Comparison of ENCODE assay signal across 9 cellular contexts in genomic region chr17:30920683-30921543, GRCh38. TPM values are rescaled to one million over a fixed set of nuclear protein-coding genes. Genes with fewer than 3 reads are reported as not detected.
A peak's percentile ranks its signal among the peaks of the same experiment; 100 is the strongest.
DNase-seq lines count a peak whose midpoint lies in the region; ATAC-seq, FAIRE-seq and TF ChIP-seq lines count a peak whose summit lies in the region.
"Had no signal": no experiment of that assay in that cellular context is flagged by ENCODE, and none has a peak within 500 bp of the region (broad histone marks: within the 10 kb centered on the region; RNA-seq: fewer than 3 reads in every experiment).

No MANE protein-coding gene starts in this region.

- H3K9ac ChIP-seq in PC-3 (ENCODE audit: low read length) = no peak overlapping the region
- H3K9ac ChIP-seq in endothelial cell of umbilical vein (replicated peaks; ENCODE audit: extremely low read depth, insufficient read depth, low read length) = no peak overlapping the region

- H2AFZ ChIP-seq in PC-3 (ENCODE audit: low read length) (peak overlapping the region; percentile 67; the same call in 1 of the 2 replicates), endothelial cell of umbilical vein (ENCODE audit: low read depth, low read length) (peak overlapping the region; percentile 63)

- H3K36me3 ChIP-seq in PC-3 (ENCODE audit: low read depth, low read length) (no peaks in the 10 kb centered on the region), endothelial cell of umbilical vein (ENCODE audit: control insufficient read depth in 2 of 2, extremely low read depth in 1 of 2, insufficient read depth in 2 of 2, low read length in 2 of 2) (no peaks in the 10 kb centered on the region), pancreas (no peaks in the 10 kb centered on the region)
- H3K36me3 ChIP-seq: cardiac muscle cell had no signal

- H3K27me3 ChIP-seq in PC-3 (ENCODE audit: low read length) = no peaks in the 10 kb centered on the region
- peaks cover 10 to 20% of the 10 kb centered on the region in 2 experiments for H3K27me3 ChIP-seq in endothelial cell of umbilical vein (ENCODE audit: control insufficient read depth in 2 of 2, insufficient read depth in 2 of 2, low read length in 2 of 2)
- H3K27me3 ChIP-seq in pancreas = no peaks in the 10 kb centered on the region

- no peaks in the 10 kb centered on the region for H3K9me2 ChIP-seq in PC-3 (replicated peaks; ENCODE audit: low read length)

- FAIRE-seq in GM12892 (lab: Jason Lieb, UNC) = peak; percentile 61
- FAIRE-seq in endothelial cell of umbilical vein (lab: Jason Lieb, UNC) = peak; percentile 28
- FAIRE-seq in pancreas (lab: Jason Lieb, UNC) = no peak
- FAIRE-seq in HTR-8/SVneo (lab: Jason Lieb, UNC) = no peak

- H3K4me2 ChIP-seq in PC-3 (ENCODE audit: low read length) (peak overlapping the region; percentile 87), endothelial cell of umbilical vein (ENCODE audit: insufficient read depth, low read length) (no peak overlapping the region)

- ATAC-seq in PC-3 (no peak), pancreas (peak in 3 of 4 donors; percentile 3 to 16 (median 5)), HG02885 (IDR thresholded peaks at IDR 0.05; ENCODE audit: poor library complexity, unreplicated experiment) (no peak)

- BruUV-seq in PC-3 (replicated peaks; lab: Mats Ljungman, UMichigan) (no TSS peak), endothelial cell of umbilical vein (replicated peaks; lab: Mats Ljungman, UMichigan) (no TSS peak)

- H3K9me3 ChIP-seq in PC-3 (ENCODE audit: low read length) (no peaks in the 10 kb centered on the region), endothelial cell of umbilical vein (replicated peaks; ENCODE audit: control insufficient read depth, insufficient read depth, low read length) (no peaks in the 10 kb centered on the region), pancreas (no peaks in the 10 kb centered on the region)

- TF ChIP-seq POLR2A in GM12892 (IDR thresholded peaks at IDR 0.05; ENCODE audit: low read depth, low read length) (no peak), endothelial cell of umbilical vein (IDR thresholded peaks at IDR 0.05; ENCODE audit: low read depth, low read length) (no peak)

- POLR2A ChIA-PET in PC-3 (lab: Charles Lee; ENCODE audit: unreplicated experiment) = no interaction called here
- POLR2A ChIA-PET in endothelial cell of umbilical vein (lab: Charles Lee) = no interaction called here

- H3K4me1 ChIP-seq in PC-3 (ENCODE audit: insufficient read depth, low read length) (0 out of 2 replicates have a peak, but pooled peaks cover 6% of the 10 kb centered on the region), endothelial cell of umbilical vein (ENCODE audit: control insufficient read depth, extremely low read depth, insufficient read depth, low read length) (peaks cover 19% of the 10 kb centered on the region), pancreas (peaks cover 0 to 3% (median 0%) of the 10 kb centered on the region in 3 donors)

- DNase-seq in GM12892 (ENCODE audit: insufficient read length) (no peak), PC-3 (no peak), endothelial cell of umbilical vein (ENCODE audit: low read depth, low spot score) (no peak), pancreas (no peak), HTR-8/SVneo (ENCODE audit: insufficient read length, low spot score) (no peak), cerebellum (ENCODE audit: low spot score) (no peak)
- DNase-seq: NCI-H446 had no signal

- TF ChIP-seq CTCF in PC-3 (conservative IDR thresholded peaks at IDR 0.05; ENCODE audit: low read depth, low read length) (no peak), endothelial cell of umbilical vein (IDR thresholded peaks at IDR 0.05; ENCODE audit: extremely low read depth in 1 of 2, insufficient read depth in 1 of 2, low read depth in 1 of 2, low read length in 2 of 2) (no peak), pancreas (IDR thresholded peaks at IDR 0.05) (no peak)

- no peaks in the 10 kb centered on the region for H4K20me1 ChIP-seq in PC-3 (ENCODE audit: low read length)
- H4K20me1 ChIP-seq in endothelial cell of umbilical vein (replicated peaks; ENCODE audit: control insufficient read depth, extremely low read depth, insufficient read depth, low read length) = no peaks in the 10 kb centered on the region

- H3K4me3 ChIP-seq in PC-3 (ENCODE audit: low read length) = peak overlapping the region; percentile 64; the same call in 1 of the 2 replicates
- no peak overlapping the region for H3K4me3 ChIP-seq in endothelial cell of umbilical vein (replicated peaks in 1 of 3; ENCODE audit: insufficient read depth in 1 of 3, low read depth in 1 of 3, low read length in 3 of 3)
- H3K4me3 ChIP-seq in pancreas = peak overlapping the region in 3 of 4 donors; percentile 43 to 71 (median 57)

- WGBS in pancreas, 2 donors = 73 to 75% methylated on average over 11 of the region's 11 CpGs

- CTCF ChIA-PET in PC-3 (lab: Charles Lee) = no interaction called here
- CTCF ChIA-PET in endothelial cell of umbilical vein (lab: Charles Lee) = interaction anchor here (0.9 kb wide), 1 partner anchor 48 kb away, joined by 3 read pairs; no protein-coding TSS in a partner anchor

- H3F3A ChIP-seq in PC-3 (ENCODE audit: low read length, unreplicated experiment) = no peaks in the 10 kb centered on the region

- dilution Hi-C loops in endothelial cell of umbilical vein (cut with MboI; ENCODE audit: extremely low pct_ligation_motif_present, low sequenced_read_pairs) = no loop called here

- H3K27ac ChIP-seq in PC-3 (ENCODE audit: low read length) (no peak overlapping the region), endothelial cell of umbilical vein (ENCODE audit: insufficient read depth, low read depth, low read length) (peak overlapping the region; percentile 19), pancreas (no peak overlapping the region)
- H3K27ac ChIP-seq: cardiac muscle cell had no signal

- intact Hi-C loops in PC-3 (cut with micrococcal nuclease) = no loop called here
- intact Hi-C loops in endothelial cell of umbilical vein (cut with micrococcal nuclease) = no loop called here
- intact Hi-C loops in pancreas (cut with DNase I) = no loop called here

- H3K9me1 ChIP-seq in endothelial cell of umbilical vein (replicated peaks; ENCODE audit: control insufficient read depth, extremely low read depth, insufficient read depth, low read length) = no peaks in the 10 kb centered on the region

- no peaks in the 10 kb centered on the region for H3K79me2 ChIP-seq in PC-3 (ENCODE audit: low read length)
- no peaks in the 10 kb centered on the region for H3K79me2 ChIP-seq in endothelial cell of umbilical vein (ENCODE audit: control insufficient read depth, insufficient read depth, low read length)

TF ChIP-seq in endothelial cell of umbilical vein, 7 proteins besides CTCF, POLR2A, EP300 and RAD21 (continues in another document):
- TF ChIP-seq FOS (IDR thresholded peaks at IDR 0.05; ENCODE audit: borderline replicate concordance, insufficient read depth, low read length) (no peak), POLR2AphosphoS5 (IDR thresholded peaks at IDR 0.05; ENCODE audit: insufficient read depth, low read depth, low read length) (no peak), MYC (IDR thresholded peaks at IDR 0.05; ENCODE audit: low read depth, low read length) (no peak), MAX (IDR thresholded peaks at IDR 0.05; ENCODE audit: insufficient read depth, insufficient read length) (no peak), EZH2 (IDR thresholded peaks at IDR 0.05; ENCODE audit: borderline replicate concordance, low read depth, low read length, severe bottlenecking) (no peak)

RNA-seq across cellular contexts. Expression of gene ADAP2, which starts 0.8 kb away (rescaled TPM):
- 1.7 TPM for polyA plus RNA-seq in GM12892 (2012; ENCODE audit: missing spikeins)
- total RNA-seq in PC-3 (2014; rRNA removed) (0.86 and 2.5 TPM in 2 replicates), endothelial cell of umbilical vein (1.0 and 1.1 TPM in 2 replicates), pancreas (10 to 100 TPM in 1 of 6 donors, 1 to 10 TPM in 5; 2.1 to 13.3 (median 3.3) TPM), cerebellum (8.3 TPM)
- polyA plus RNA-seq in endothelial cell of umbilical vein (0.28 and 0.53 TPM in 2 replicates), pancreas (1 to 10 TPM; 2.7 to 3.9 TPM)
- 0.21 and 0.23 TPM in 2 replicates for polyA plus RNA-seq in endothelial cell of umbilical vein (2011; cell fraction: cytosol; rRNA removed)
- 0.31 and 0.74 TPM in 2 replicates for polyA plus RNA-seq in endothelial cell of umbilical vein (2011; cell fraction: nucleus; rRNA removed)
- 0.33 and 0.38 TPM in 2 replicates for polyA plus RNA-seq in endothelial cell of umbilical vein (2012)
- polyA minus RNA-seq in endothelial cell of umbilical vein = 0.55 and 1.6 TPM in 2 replicates
- not detected for polyA minus RNA-seq in endothelial cell of umbilical vein (2011; cell fraction: cytosol; rRNA and poly(A)+ RNA removed)
- polyA minus RNA-seq in endothelial cell of umbilical vein (2011; cell fraction: nucleus; rRNA and poly(A)+ RNA removed) = 2.0 TPM in 1 of 2 replicates, not detected in the other

RNA-seq across cellular contexts. Expression of gene TEFM, which starts 14.9 kb away (rescaled TPM):
- polyA plus RNA-seq in GM12892 (2012; ENCODE audit: missing spikeins) = 21.5 TPM
- 9.3 and 11.3 TPM in 2 replicates for total RNA-seq in PC-3 (2014; rRNA removed)
- total RNA-seq in endothelial cell of umbilical vein = 12.0 and 12.7 TPM in 2 replicates
- polyA plus RNA-seq in endothelial cell of umbilical vein = 3.7 and 4.8 TPM in 2 replicates
- polyA plus RNA-seq in endothelial cell of umbilical vein (2011; cell fraction: cytosol; rRNA removed) = 5.9 and 6.1 TPM in 2 replicates
- polyA plus RNA-seq in endothelial cell of umbilical vein (2011; cell fraction: nucleus; rRNA removed) = 8.2 and 8.7 TPM in 2 replicates
- polyA plus RNA-seq in endothelial cell of umbilical vein (2012) = 14.4 and 16.7 TPM in 2 replicates
- 5.5 and 6.7 TPM in 2 replicates for polyA minus RNA-seq in endothelial cell of umbilical vein
- 5.9 TPM for polyA minus RNA-seq in endothelial cell of umbilical vein (2011; cell fraction: cytosol; rRNA and poly(A)+ RNA removed)
- polyA minus RNA-seq in endothelial cell of umbilical vein (2011; cell fraction: nucleus; rRNA and poly(A)+ RNA removed) = 8.2 and 9.2 TPM in 2 replicates
- 1 to 10 TPM; 3.2 to 6.9 (median 5.5) TPM for total RNA-seq in pancreas
- 1 to 10 TPM; 3.6 to 6.3 TPM for polyA plus RNA-seq in pancreas
- total RNA-seq in cerebellum = 30.7 TPM

RNA-seq across cellular contexts. Expression of gene RNF135, which starts 49.9 kb away (rescaled TPM):
- 9.4 TPM for polyA plus RNA-seq in GM12892 (2012; ENCODE audit: missing spikeins)
- total RNA-seq in PC-3 (2014; rRNA removed) (10.4 and 10.7 TPM in 2 replicates), endothelial cell of umbilical vein (11.6 and 11.7 TPM in 2 replicates), pancreas (10 to 100 TPM in 1 of 6 donors, 1 to 10 TPM in 5; 8.2 to 10.9 (median 8.6) TPM), cerebellum (3.1 TPM)
- polyA plus RNA-seq in endothelial cell of umbilical vein (12.0 and 13.4 TPM in 2 replicates), pancreas (1 to 10 TPM; 6.6 to 7.2 TPM)
- 12.8 and 13.8 TPM in 2 replicates for polyA plus RNA-seq in endothelial cell of umbilical vein (2011; cell fraction: cytosol; rRNA removed)
- 7.0 and 7.5 TPM in 2 replicates for polyA plus RNA-seq in endothelial cell of umbilical vein (2011; cell fraction: nucleus; rRNA removed)
- 13.4 and 16.8 TPM in 2 replicates for polyA plus RNA-seq in endothelial cell of umbilical vein (2012)
- polyA minus RNA-seq in endothelial cell of umbilical vein = 9.5 and 10.0 TPM in 2 replicates
- 9.8 TPM for polyA minus RNA-seq in endothelial cell of umbilical vein (2011; cell fraction: cytosol; rRNA and poly(A)+ RNA removed)
- polyA minus RNA-seq in endothelial cell of umbilical vein (2011; cell fraction: nucleus; rRNA and poly(A)+ RNA removed) = 2.5 and 2.8 TPM in 2 replicates

Comparison
In these comparisons a context has a peak if more than half of its experiments do, and no peak if none do; other contexts are left out.
1. ATAC-seq: peak in pancreas (3 of 4); none in PC-3 (single experiment) and HG02885 (single experiment).
2. H3K4me3 ChIP-seq: peak in PC-3 (single experiment) and pancreas (3 of 4); none in endothelial cell of umbilical vein (0 of 3).